In the genomic region with DNA sequence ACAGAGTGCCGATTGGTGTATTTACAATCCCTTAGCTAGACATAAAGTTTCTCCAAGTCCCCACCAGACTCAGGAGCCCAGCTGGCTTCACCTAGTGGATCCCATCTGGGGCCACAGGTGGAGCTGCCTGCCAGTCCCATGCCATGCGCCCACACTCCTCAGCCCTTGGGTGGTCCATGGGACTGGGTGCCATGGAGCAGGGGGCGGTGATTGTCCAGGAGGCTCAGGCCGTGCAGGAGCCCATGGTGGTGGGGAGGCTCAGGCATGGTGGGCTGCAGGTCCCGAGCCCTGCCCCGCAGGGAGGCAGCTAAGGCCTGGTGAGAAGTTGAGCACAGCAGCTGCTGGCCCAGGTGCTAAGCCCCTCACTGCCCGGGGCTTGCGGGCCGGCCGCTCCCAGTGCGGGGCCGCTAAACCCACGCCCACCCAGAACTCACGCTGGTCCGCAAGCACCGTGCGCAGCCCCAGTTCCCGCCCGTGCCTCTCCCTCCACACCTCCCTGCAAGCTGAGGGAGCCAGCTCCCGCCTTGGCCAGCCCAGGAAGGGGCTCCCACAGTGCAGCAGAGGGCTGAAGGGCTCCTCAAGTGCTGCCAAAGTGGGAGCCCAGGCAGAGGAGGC, we compare ENCODE assay signal across 1 cellular context. TPM values are rescaled to one million over a fixed set of nuclear protein-coding genes. Genes with fewer than 3 reads are reported as not detected.
"Had no signal": no experiment of that assay in that cellular context is flagged by ENCODE, and none has a peak within 500 bp of the region (broad histone marks: within the 10 kb centered on the region; RNA-seq: fewer than 3 reads in every experiment).

No MANE protein-coding gene starts in this region.

RNA-seq across cellular contexts. Expression of gene GNG4, which starts 55.2 kb away (rescaled TPM):
- total RNA-seq: T-helper 17 cell had no signal
